8 cellular contexts compared by ENCODE assay signal in the genomic region with DNA sequence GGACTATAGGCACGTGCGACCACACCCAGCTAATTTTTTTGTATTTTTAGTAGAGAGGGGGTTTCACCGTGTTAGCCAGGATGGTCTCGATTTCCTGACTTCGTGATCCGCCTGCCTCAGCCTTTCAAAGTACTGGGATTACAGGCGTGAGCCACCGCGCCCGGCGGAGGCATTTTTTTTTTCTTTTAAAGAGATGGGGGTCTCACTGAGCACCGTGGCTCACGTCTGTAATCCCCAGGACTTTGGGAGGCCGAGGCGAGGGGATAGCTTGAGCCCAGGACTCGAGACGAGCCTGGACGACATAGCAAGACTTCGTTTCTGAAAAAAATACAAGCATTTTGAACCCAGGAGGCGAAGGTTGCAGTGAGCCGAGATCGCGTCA. TPM values are rescaled to one million over a fixed set of nuclear protein-coding genes. Genes with fewer than 3 reads are reported as not detected.
DNase-seq lines count a peak whose midpoint lies in the region; TF ChIP-seq lines count a peak whose summit lies in the region.
"Not testable (repeated sequence)": the region's sequence is repeated elsewhere in the genome, so short reads cannot be mapped to it uniquely, and the experiment has no call there.

No MANE protein-coding gene starts in this region.

- H2AFZ ChIP-seq in neuronal stem cell (ENCODE audit: low read length): peak overlapping the region; percentile 95

- not testable (repeated sequence) for H3K9me3 ChIP-seq in SJSA1 (replicated peaks); effector memory CD4-positive, alpha-beta T cell (ENCODE audit: control insufficient read depth, low read length); stomach smooth muscle (ENCODE audit: control insufficient read depth in 2 of 2, low read length in 2 of 2)
- peaks cover 0 to 19% of the 10 kb centered on the region in 2 donors for H3K9me3 ChIP-seq in neuronal stem cell (replicated peaks in 1 of 2; ENCODE audit: control insufficient read depth in 2 of 2, insufficient read depth in 1 of 2, low read depth in 1 of 2, low read length in 2 of 2)

- DNase-seq in HEK293T (ENCODE audit: extremely low spot score); SJSA1 (ENCODE audit: low read depth in 1 of 2, low spot score in 2 of 2); activated naive CD4-positive, alpha-beta T cell treated with anti-CD3 and anti-CD28 coated beads, Interleukin-2, amount 10 ng/mL, durations not matched to agents 7 days and 5 days; effector memory CD4-positive, alpha-beta T cell; neuronal stem cell (ENCODE audit: low spot score): not testable (repeated sequence)
- peak; percentile 65 for DNase-seq in islet precursor cell

- H3K36me3 Mint-ChIP-seq in activated naive CD4-positive, alpha-beta T cell treated with anti-CD3 and anti-CD28 coated beads, Interleukin-2, amount 10 ng/mL, durations not matched to agents 7 days and 5 days: peaks cover 33% of the 10 kb centered on the region

- CTCF ChIA-PET in HEK293T (lab: Yijun Ruan, JAX): interaction anchor here (0.7 kb wide), 4 partner anchors 19 to 135 kb away, joined by 3 to 7 read pairs (median 4); a partner anchor contains a TSS
- CTCF ChIA-PET in activated naive CD4-positive, alpha-beta T cell treated with anti-CD3 and anti-CD28 coated beads, Interleukin-2, amount 10 ng/mL, durations not matched to agents 7 days and 5 days (lab: Charles Lee): interaction anchor here (0.6 to 2.1 kb wide), 8 partner anchors 22 to 1928 kb away, joined by 3 to 18 read pairs (median 3); a partner anchor contains a TSS

- H3K79me1 ChIP-seq in neuronal stem cell (ENCODE audit: low read depth, low read length): not testable (repeated sequence)

- H3K27me3 Mint-ChIP-seq in activated naive CD4-positive, alpha-beta T cell treated with anti-CD3 and anti-CD28 coated beads, Interleukin-2, amount 10 ng/mL, durations not matched to agents 7 days and 5 days: peaks cover 25% of the 10 kb centered on the region

- peak overlapping the region; percentile 27 for H3K27ac ChIP-seq in C4-2B
- H3K27ac ChIP-seq in SJSA1; effector memory CD4-positive, alpha-beta T cell (ENCODE audit: insufficient read depth, low read length, poor library complexity, severe bottlenecking); stomach smooth muscle (ENCODE audit: low read length): not testable (repeated sequence)
- peak overlapping the region; percentile 90 for H3K27ac ChIP-seq in neuronal stem cell (replicated peaks; ENCODE audit: low read length)

- not testable (repeated sequence) for H2BK5ac ChIP-seq in neuronal stem cell (ENCODE audit: low read length)

- POLR2A ChIA-PET in HEK293T (lab: Yijun Ruan, JAX): interaction anchor here (0.9 to 2.2 kb wide), 5 partner anchors 21 to 52 kb away, joined by 3 to 22 read pairs (median 5); no protein-coding TSS in a partner anchor

- H3K14ac ChIP-seq in neuronal stem cell (ENCODE audit: low read length): not testable (repeated sequence)

- not testable (repeated sequence) for TF ChIP-seq CTCF in C4-2B (conservative IDR thresholded peaks at IDR 0.05)

- no CpG with 5 or more reads among the region's 23 CpGs for WGBS in neuronal stem cell (ENCODE audit: extremely low coverage in 2 of 2, insufficient read length in 2 of 2, insufficient replicate concordance in 1 of 2), 2 donors

- peak overlapping the region; percentile 80 for H3K4me3 Mint-ChIP-seq in activated naive CD4-positive, alpha-beta T cell treated with anti-CD3 and anti-CD28 coated beads, Interleukin-2, amount 10 ng/mL, durations not matched to agents 7 days and 5 days

- peaks cover 25% of the 10 kb centered on the region for H3K36me3 ChIP-seq in SJSA1
- H3K36me3 ChIP-seq in effector memory CD4-positive, alpha-beta T cell (ENCODE audit: control insufficient read depth, insufficient read depth, low read length): peaks cover 15% of the 10 kb centered on the region
- H3K36me3 ChIP-seq in neuronal stem cell (replicated peaks in 1 of 2; ENCODE audit: control insufficient read depth in 2 of 2, insufficient read depth in 2 of 2, low read length in 2 of 2): peaks cover 13 to 23% of the 10 kb centered on the region in 2 donors
- not testable (repeated sequence) for H3K36me3 ChIP-seq in stomach smooth muscle (ENCODE audit: control insufficient read depth in 2 of 2, insufficient read depth in 2 of 2, low read length in 2 of 2)

- not testable (repeated sequence) for H3K23ac ChIP-seq in neuronal stem cell (ENCODE audit: low read depth, low read length, poor library complexity)

- H3K4ac ChIP-seq in neuronal stem cell (ENCODE audit: low read length): not testable (repeated sequence)

- not testable (repeated sequence) for H3K4me2 ChIP-seq in neuronal stem cell (ENCODE audit: insufficient read depth, low read length, poor library complexity, severe bottlenecking)

- not testable (repeated sequence) for H3K9me3 Mint-ChIP-seq in activated naive CD4-positive, alpha-beta T cell treated with anti-CD3 and anti-CD28 coated beads, Interleukin-2, amount 10 ng/mL, durations not matched to agents 7 days and 5 days

- H3K4me1 Mint-ChIP-seq in activated naive CD4-positive, alpha-beta T cell treated with anti-CD3 and anti-CD28 coated beads, Interleukin-2, amount 10 ng/mL, durations not matched to agents 7 days and 5 days: peaks cover 53% of the 10 kb centered on the region

- not testable (repeated sequence) for H3K27me3 ChIP-seq in SJSA1 (replicated peaks); effector memory CD4-positive, alpha-beta T cell (replicated peaks; ENCODE audit: control insufficient read depth, insufficient read depth, low read length, poor library complexity, severe bottlenecking); neuronal stem cell (ENCODE audit: control insufficient read depth in 3 of 3, insufficient read depth in 3 of 3, low read depth in 1 of 3, low read length in 3 of 3); stomach smooth muscle (ENCODE audit: control insufficient read depth in 1 of 2, insufficient read depth in 2 of 2, low read length in 2 of 2)

- H4K8ac ChIP-seq in neuronal stem cell (ENCODE audit: low read depth, low read length): not testable (repeated sequence)

- not testable (repeated sequence) for H2BK120ac ChIP-seq in neuronal stem cell (ENCODE audit: low read depth, low read length)

- H3K4me3 ChIP-seq in SJSA1 (peak overlapping the region; percentile 40), stomach smooth muscle (ENCODE audit: low read length in 2 of 2) (peak overlapping the region; percentile 56 to 75)
- peak overlapping the region; percentile 69 for H3K4me3 ChIP-seq in effector memory CD4-positive, alpha-beta T cell (ENCODE audit: insufficient read depth, low read depth, low read length, poor library complexity, severe bottlenecking)
- not testable (repeated sequence) for H3K4me3 ChIP-seq in neuronal stem cell (ENCODE audit: low read length in 2 of 2)

- H3K18ac ChIP-seq in neuronal stem cell (ENCODE audit: low read length): not testable (repeated sequence)

- H4K91ac ChIP-seq in neuronal stem cell (ENCODE audit: low read depth, low read length, poor library complexity): not testable (repeated sequence)

- not testable (repeated sequence) for H2AK5ac ChIP-seq in neuronal stem cell (ENCODE audit: low read depth, low read length)

- H3K27ac Mint-ChIP-seq in activated naive CD4-positive, alpha-beta T cell treated with anti-CD3 and anti-CD28 coated beads, Interleukin-2, amount 10 ng/mL, durations not matched to agents 7 days and 5 days: not testable (repeated sequence)

- not testable (repeated sequence) for H2BK15ac ChIP-seq in neuronal stem cell (ENCODE audit: low read length)

- not testable (repeated sequence) for H3K4me1 ChIP-seq in SJSA1 (replicated peaks); effector memory CD4-positive, alpha-beta T cell (ENCODE audit: control insufficient read depth, insufficient read depth, low read length, poor library complexity, severe bottlenecking); neuronal stem cell (ENCODE audit: control insufficient read depth in 2 of 2, insufficient read depth in 1 of 2, low read depth in 1 of 2, low read length in 2 of 2)
- peaks cover 19% of the 10 kb centered on the region for H3K4me1 ChIP-seq in stomach smooth muscle (ENCODE audit: control insufficient read depth, insufficient read depth, low read length)

- not testable (repeated sequence) for H3K9ac ChIP-seq in neuronal stem cell (ENCODE audit: low read depth, low read length, poor library complexity); stomach smooth muscle (ENCODE audit: low read length in 2 of 2)

- H2BK12ac ChIP-seq in neuronal stem cell (ENCODE audit: low read length): not testable (repeated sequence)

TF ChIP-seq in HEK293T, 16 proteins besides CTCF, POLR2A, EP300 and RAD21:
- TF ChIP-seq L3MBTL2 (conservative IDR thresholded peaks at IDR 0.05): peak; percentile 78

RNA-seq across cellular contexts. Expression of a gene that starts 5.2 kb away (rescaled TPM):
- total RNA-seq in SJSA1 (2014; rRNA removed; shearing (Covaris generic)): 1,919 and 2,989 TPM in 2 replicates
- 3,085 TPM for polyA plus RNA-seq in neuronal stem cell (2013, experiment 1 of 2)
- polyA plus RNA-seq in neuronal stem cell (2013, experiment 2 of 2): 3,088 TPM

RNA-seq across cellular contexts. Expression of a gene that starts 29.3 kb away (rescaled TPM):
- total RNA-seq in SJSA1 (2014; rRNA removed; shearing (Covaris generic)): 0.47 TPM in 1 of 2 replicates, not detected in the other
- 0.36 TPM for polyA plus RNA-seq in neuronal stem cell (2013, experiment 1 of 2)
- 0.30 TPM for polyA plus RNA-seq in neuronal stem cell (2013, experiment 2 of 2)

RNA-seq across cellular contexts. Expression of a gene that starts 32.8 kb away (rescaled TPM):
- total RNA-seq in SJSA1 (2014; rRNA removed; shearing (Covaris generic)): 48.3 and 66.0 TPM in 2 replicates
- polyA plus RNA-seq in neuronal stem cell (2013, experiment 1 of 2): 736 TPM
- polyA plus RNA-seq in neuronal stem cell (2013, experiment 2 of 2): 716 TPM
